Comparison of ENCODE assay signal across 11 cellular contexts in the genomic region with DNA sequence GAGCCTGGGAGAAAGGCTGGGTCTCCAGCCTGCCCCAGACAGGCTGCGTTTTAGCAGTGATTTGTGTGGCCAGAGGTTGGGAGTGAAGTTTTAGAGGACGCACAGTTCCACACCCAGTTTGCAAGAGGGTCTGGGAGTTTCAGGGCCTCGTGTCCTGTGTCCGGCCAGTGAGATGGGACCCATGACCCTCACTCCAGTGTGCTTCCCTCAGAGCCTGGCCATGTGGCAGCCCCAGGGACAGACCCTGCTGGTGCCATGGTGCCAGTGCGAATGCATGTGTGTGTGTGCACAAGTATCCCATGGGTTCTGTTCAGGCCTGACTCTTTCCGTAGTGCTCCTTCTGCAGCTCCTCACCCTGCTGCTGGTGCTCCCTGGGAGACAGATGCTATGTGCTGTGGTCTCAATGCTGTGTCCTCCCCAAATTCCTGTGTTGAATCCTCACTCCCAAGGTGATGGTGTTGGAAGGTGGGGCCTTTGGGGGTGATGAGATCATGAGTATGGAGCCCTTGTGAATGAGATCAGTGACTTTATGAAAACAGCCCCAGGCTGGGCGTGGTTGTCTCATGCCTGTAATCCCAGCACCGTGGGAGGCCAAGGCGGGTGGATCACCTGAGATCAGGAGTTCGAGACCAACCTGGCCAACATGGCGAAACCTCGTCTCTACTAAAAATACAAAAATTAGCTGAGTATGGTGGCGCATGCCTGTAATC. TPM values are rescaled to one million over a fixed set of nuclear protein-coding genes. Genes with fewer than 3 reads are reported as not detected.
DNase-seq lines count a peak whose midpoint lies in the region; ATAC-seq and TF ChIP-seq lines count a peak whose summit lies in the region.
"Had no signal": no experiment of that assay in that cellular context is flagged by ENCODE, and none has a peak within 500 bp of the region (broad histone marks: within the 10 kb centered on the region; RNA-seq: fewer than 3 reads in every experiment).

No MANE protein-coding gene starts in this region.

- peaks cover 2% of the 10 kb centered on the region for H3K27me3 Mint-ChIP-seq in endothelial cell (ENCODE audit: unreplicated experiment)
- peaks cover 17% of the 10 kb centered on the region for H3K27me3 Mint-ChIP-seq in nephron progenitor cell (ENCODE audit: low read depth, poor library complexity)
- H3K27me3 Mint-ChIP-seq in activated T-cell treated with anti-CD3 and anti-CD28 coated beads, Interleukin-2, amount 50 U/mL, for 24 hours = no peaks in the 10 kb centered on the region
- H3K27me3 Mint-ChIP-seq: activated naive CD4-positive, alpha-beta T cell treated with anti-CD3 and anti-CD28 coated beads, Interleukin-2, amount 50 U/mL, for 24 hours had no signal

- TF ChIP-seq CTCF in right atrium auricular region (IDR thresholded peaks at IDR 0.05) (no peak), endothelial cell (IDR thresholded peaks at IDR 0.05; ENCODE audit: unreplicated experiment) (no peak), nephron progenitor cell (IDR thresholded peaks at IDR 0.05) (no peak), vagina (IDR thresholded peaks at IDR 0.05) (no peak)

- H3K27ac Mint-ChIP-seq in endothelial cell (ENCODE audit: unreplicated experiment) (peak overlapping the region; percentile 30), nephron progenitor cell (no peak overlapping the region)
- no peak overlapping the region for H3K27ac Mint-ChIP-seq in activated T-cell treated with anti-CD3 and anti-CD28 coated beads, Interleukin-2, amount 50 U/mL, for 24 hours
- H3K27ac Mint-ChIP-seq: activated naive CD4-positive, alpha-beta T cell treated with anti-CD3 and anti-CD28 coated beads, Interleukin-2, amount 50 U/mL, for 24 hours had no signal

- H3K27me3 ChIP-seq in right atrium auricular region (no peaks in the 10 kb centered on the region), vagina (no peaks in the 10 kb centered on the region)
- H3K27me3 ChIP-seq: spleen, transverse colon had no signal

- H3K4me3 Mint-ChIP-seq in endothelial cell (ENCODE audit: unreplicated experiment) (no peak overlapping the region), nephron progenitor cell (peak overlapping the region; percentile 43)
- no peak overlapping the region for H3K4me3 Mint-ChIP-seq in activated T-cell treated with anti-CD3 and anti-CD28 coated beads, Interleukin-2, amount 50 U/mL, for 24 hours
- H3K4me3 Mint-ChIP-seq: activated naive CD4-positive, alpha-beta T cell treated with anti-CD3 and anti-CD28 coated beads, Interleukin-2, amount 50 U/mL, for 24 hours had no signal

- no peak for ATAC-seq in Right ventricle myocardium superior (ENCODE audit: poor library complexity)

- H3K27ac ChIP-seq in right atrium auricular region (peak overlapping the region; percentile 69 to 83), vagina (peak overlapping the region; percentile 70)

- H3K4me3 ChIP-seq in right atrium auricular region (no peak overlapping the region), vagina (no peak overlapping the region)
- H3K4me3 ChIP-seq: spleen, transverse colon had no signal

- H3K4me1 Mint-ChIP-seq in endothelial cell (ENCODE audit: unreplicated experiment) (peaks cover 3% of the 10 kb centered on the region), nephron progenitor cell (peaks cover 57% of the 10 kb centered on the region)
- H3K4me1 Mint-ChIP-seq in activated T-cell treated with anti-CD3 and anti-CD28 coated beads, Interleukin-2, amount 50 U/mL, for 24 hours (ENCODE audit: low read depth) = peaks cover 3% of the 10 kb centered on the region

- H3K36me3 Mint-ChIP-seq in endothelial cell (ENCODE audit: low read depth, unreplicated experiment) = no peaks in the 10 kb centered on the region
- H3K36me3 Mint-ChIP-seq in nephron progenitor cell (ENCODE audit: low read depth) = peaks cover 10% of the 10 kb centered on the region
- H3K36me3 Mint-ChIP-seq in activated T-cell treated with anti-CD3 and anti-CD28 coated beads, Interleukin-2, amount 50 U/mL, for 24 hours (ENCODE audit: low read depth) = no peaks in the 10 kb centered on the region
- H3K36me3 Mint-ChIP-seq: activated naive CD4-positive, alpha-beta T cell treated with anti-CD3 and anti-CD28 coated beads, Interleukin-2, amount 50 U/mL, for 24 hours had no signal

- H3K4me1 ChIP-seq in right atrium auricular region (peaks cover 0 to 41% of the 10 kb centered on the region in 2 donors), vagina (peaks cover 25% of the 10 kb centered on the region)

- DNase-seq in right atrium auricular region (ENCODE audit: low spot score) = no peak
- DNase-seq in Right ventricle myocardium superior = no peak
- DNase-seq in endothelial cell (ENCODE audit: low spot score) = no peak
- no peak for DNase-seq in nephron progenitor cell
- DNase-seq in vagina (ENCODE audit: extremely low spot score in 2 of 2) = no peak
- DNase-seq in NK-92 (lab: John Stamatoyannopoulos, UW; ENCODE audit: unreplicated experiment) = no peak
- DNase-seq in HK-2 (ENCODE audit: unreplicated experiment) = no peak
- DNase-seq in activated T-cell treated with anti-CD3 and anti-CD28 coated beads, Interleukin-2, amount 50 U/mL, for 24 hours = no peak

- H3K9me3 Mint-ChIP-seq in endothelial cell (ENCODE audit: unreplicated experiment) (no peaks in the 10 kb centered on the region), nephron progenitor cell (no peaks in the 10 kb centered on the region)
- no peaks in the 10 kb centered on the region for H3K9me3 Mint-ChIP-seq in activated T-cell treated with anti-CD3 and anti-CD28 coated beads, Interleukin-2, amount 50 U/mL, for 24 hours
- H3K9me3 Mint-ChIP-seq: activated naive CD4-positive, alpha-beta T cell treated with anti-CD3 and anti-CD28 coated beads, Interleukin-2, amount 50 U/mL, for 24 hours had no signal

- H3K36me3 ChIP-seq in right atrium auricular region = peaks cover 46% of the 10 kb centered on the region
- H3K36me3 ChIP-seq in vagina = peaks cover 0 to 29% of the 10 kb centered on the region in 2 donors
- H3K36me3 ChIP-seq: transverse colon had no signal

- H3K9me3 ChIP-seq in right atrium auricular region (no peaks in the 10 kb centered on the region), vagina (no peaks in the 10 kb centered on the region)
- H3K9me3 ChIP-seq: spleen, transverse colon had no signal

- intact Hi-C loops in Right ventricle myocardium superior (cut with DNase I) (loop anchor here (10.0 kb wide), 2 partner anchors 144 to 244 kb away; a partner anchor contains a TSS), vagina (cut with DNase I) (loop anchor here (5.0 kb wide), 1 partner anchor 241 kb away; no protein-coding TSS in a partner anchor)

- no peak for TF ChIP-seq POLR2A in vagina (IDR thresholded peaks at IDR 0.05)

RNA-seq across cellular contexts. Expression of a gene that starts 16.5 kb away (rescaled TPM):
- total RNA-seq in right atrium auricular region = 100 to 1,000 TPM; 201 to 223 TPM
- 105 TPM for total RNA-seq in Right ventricle myocardium superior
- 6.1 TPM for total RNA-seq in endothelial cell (ENCODE audit: unreplicated experiment)
- total RNA-seq in vagina = 44.2 TPM
